ENCODE assay signal across 1 cellular context in genomic region chr11:67289226-67289650, GRCh38.
TF ChIP-seq lines count a peak whose summit lies in the region.

TSS of gene ANKRD13D (plus strand) at chr11:67289303. CDS start at chr11:67289461, 158 bp downstream.

TF ChIP-seq in GM12878, 131 proteins besides CTCF, POLR2A, EP300 and RAD21 (continued from another document):
- TF ChIP-seq, protein P1, sequence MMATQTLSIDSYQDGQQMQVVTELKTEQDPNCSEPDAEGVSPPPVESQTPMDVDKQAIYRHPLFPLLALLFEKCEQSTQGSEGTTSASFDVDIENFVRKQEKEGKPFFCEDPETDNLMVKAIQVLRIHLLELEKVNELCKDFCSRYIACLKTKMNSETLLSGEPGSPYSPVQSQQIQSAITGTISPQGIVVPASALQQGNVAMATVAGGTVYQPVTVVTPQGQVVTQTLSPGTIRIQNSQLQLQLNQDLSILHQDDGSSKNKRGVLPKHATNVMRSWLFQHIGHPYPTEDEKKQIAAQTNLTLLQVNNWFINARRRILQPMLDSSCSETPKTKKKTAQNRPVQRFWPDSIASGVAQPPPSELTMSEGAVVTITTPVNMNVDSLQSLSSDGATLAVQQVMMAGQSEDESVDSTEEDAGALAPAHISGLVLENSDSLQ (IDR thresholded peaks at IDR 0.05), result no peak
- no peak for TF ChIP-seq CEBPB (IDR thresholded peaks at IDR 0.05; ENCODE audit: borderline replicate concordance in 1 of 2, low read depth in 2 of 2, low read length in 2 of 2)
- no peak for TF ChIP-seq YBX1 (IDR thresholded peaks at IDR 0.05)
- TF ChIP-seq ZBTB40 (IDR thresholded peaks at IDR 0.05; ENCODE audit: borderline replicate concordance), result no peak
- TF ChIP-seq LARP7 (IDR thresholded peaks at IDR 0.05), result no peak
- no peak for TF ChIP-seq ZSCAN29 (IDR thresholded peaks at IDR 0.05)
- 0 out of 2 replicates have a peak, but pooled peaks have one; percentile 35 for TF ChIP-seq YY1 (IDR thresholded peaks at IDR 0.05; ENCODE audit: low read depth, low read length)
- no peak for TF ChIP-seq STAT1 (conservative IDR thresholded peaks at IDR 0.05)
- TF ChIP-seq EZH2 (IDR thresholded peaks at IDR 0.05; ENCODE audit: borderline replicate concordance, control insufficient read depth, low read depth, low read length), result no peak
- TF ChIP-seq SMC3 (IDR thresholded peaks at IDR 0.05; ENCODE audit: borderline replicate concordance, low read length), result no peak
- TF ChIP-seq EGR1 (IDR thresholded peaks at IDR 0.05; ENCODE audit: borderline replicate concordance in 1 of 2, low read depth in 2 of 2, low read length in 2 of 2), result 0 out of 3 replicates have a peak, but pooled peaks of 1 of the 2 experiments have one; percentile 15
- no peak for TF ChIP-seq IKZF2 (IDR thresholded peaks at IDR 0.05)
